Comparison of ENCODE assay signal across 24 cellular contexts in the genomic region with DNA sequence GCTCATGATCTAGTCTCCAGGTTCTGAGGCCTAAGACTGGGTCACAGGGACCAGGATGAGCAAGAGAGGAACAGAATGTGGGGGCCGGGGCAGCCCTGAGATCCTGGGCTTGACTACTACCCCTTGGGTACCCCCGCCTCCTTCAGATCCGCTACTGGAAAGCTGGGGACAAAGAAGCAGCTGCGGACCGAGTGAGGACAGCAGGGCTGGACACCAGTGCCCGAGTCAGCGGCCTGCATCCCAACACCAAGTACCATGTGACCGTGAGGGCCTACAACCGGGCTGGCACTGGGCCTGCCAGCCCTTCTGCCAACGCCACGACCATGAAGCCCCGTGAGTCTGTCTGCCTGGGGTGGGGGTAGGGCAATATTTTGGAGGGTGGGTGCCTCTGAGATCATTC. TPM values are rescaled to one million over a fixed set of nuclear protein-coding genes. Genes with fewer than 3 reads are reported as not detected.
A peak's percentile ranks its signal among the peaks of the same experiment; 100 is the strongest.
DNase-seq lines count a peak whose midpoint lies in the region; ATAC-seq and TF ChIP-seq lines count a peak whose summit lies in the region.
"Had no signal": no experiment of that assay in that cellular context is flagged by ENCODE, and none has a peak within 500 bp of the region (broad histone marks: within the 10 kb centered on the region; RNA-seq: fewer than 3 reads in every experiment).

No MANE protein-coding gene starts in this region.

- no peaks in the 10 kb centered on the region for H3K36me3 ChIP-seq in neuronal stem cell (replicated peaks in 1 of 2; ENCODE audit: control insufficient read depth in 2 of 2, insufficient read depth in 2 of 2, low read length in 2 of 2)
- H3K36me3 ChIP-seq in heart right ventricle, result no peaks in the 10 kb centered on the region
- H3K36me3 ChIP-seq in MG63, result no peaks in the 10 kb centered on the region

- H3K79me1 ChIP-seq in neuronal stem cell (ENCODE audit: low read depth, low read length), result no peaks in the 10 kb centered on the region

- ATAC-seq in heart right ventricle, result no peak

- no peak overlapping the region for H2AFZ ChIP-seq in neuronal stem cell (ENCODE audit: low read length)
- H2AFZ ChIP-seq: GM23248 had no signal

- H3K18ac ChIP-seq in neuronal stem cell (ENCODE audit: low read length), result peak overlapping the region; percentile 20

- no peak overlapping the region for H2BK120ac ChIP-seq in neuronal stem cell (ENCODE audit: low read depth, low read length)

- H4K91ac ChIP-seq in neuronal stem cell (ENCODE audit: low read depth, low read length, poor library complexity), result no peak overlapping the region

- no peak overlapping the region for H3K14ac ChIP-seq in neuronal stem cell (ENCODE audit: low read length)

- no peak for TF ChIP-seq CTCF in heart right ventricle (IDR thresholded peaks at IDR 0.05)

- H2BK15ac ChIP-seq in neuronal stem cell (ENCODE audit: low read length), result no peak overlapping the region

- WGBS in neuronal stem cell (ENCODE audit: extremely low coverage in 2 of 2, insufficient read length in 2 of 2, insufficient replicate concordance in 1 of 2), 2 donors, result no CpG with 5 or more reads among the region's 12 CpGs
- WGBS in heart right ventricle, 2 donors, result 85 to 86% methylated on average over 12 of the region's 12 CpGs

- DNase-seq in Ammon's horn (ENCODE audit: low spot score) (peak; percentile 70), caudate nucleus (lab: John Stamatoyannopoulos, UW) (peak in 12 of 61 donors; percentile 24 to 64 (median 40)), hippocampal formation (lab: John Stamatoyannopoulos, UW) (peak; percentile 24 to 45), neuronal stem cell (ENCODE audit: low spot score) (no peak), KG1 (lab: John Stamatoyannopoulos, UW) (no peak), heart right ventricle (no peak), MG63 (no peak)
- DNase-seq in activated CD4-positive, alpha-beta T cell treated with anti-CD3 and anti-CD28 coated beads, Interleukin-2, amount 50 U/mL, for 48 hours, result no peak
- DNase-seq: AML-193, DMS53, GF-D8, GM23248, H9, HFFc6, Kasumi-1, NCI-H1048, NCI-H1417 treated with DMSO at 0.1 percent for 48 hours, NCI-H187 treated with DMSO at 0.1 percent for 48 hours, NCI-H2227 treated with DMSO at 0.1 percent for 48 hours, NCI-H510A, SIG-M5 had no signal

- H3K9me3 ChIP-seq in neuronal stem cell (replicated peaks in 1 of 2; ENCODE audit: control insufficient read depth in 2 of 2, insufficient read depth in 1 of 2, low read depth in 1 of 2, low read length in 2 of 2) (no peaks in the 10 kb centered on the region), heart right ventricle (no peaks in the 10 kb centered on the region), MG63 (no peaks in the 10 kb centered on the region)

- intact Hi-C loops in heart right ventricle (cut with DNase I), result loop anchor here in 1 of 10 donors (10.0 kb wide), 1 partner anchor 183 kb away; no protein-coding TSS in a partner anchor

- H3K4me1 ChIP-seq in neuronal stem cell (ENCODE audit: control insufficient read depth in 2 of 2, insufficient read depth in 1 of 2, low read depth in 1 of 2, low read length in 2 of 2) (peaks cover 0 to 3% of the 10 kb centered on the region in 2 donors), heart right ventricle (peaks cover 0 to 8% (median 0%) of the 10 kb centered on the region in 9 donors)

- H3K27ac ChIP-seq in caudate nucleus (ENCODE audit: low read depth, low read length), result peak overlapping the region; percentile 26
- no peak overlapping the region for H3K27ac ChIP-seq in neuronal stem cell (replicated peaks; ENCODE audit: low read length)
- no peak overlapping the region for H3K27ac ChIP-seq in heart right ventricle
- H3K27ac ChIP-seq: C4-2B, GM23248, RWPE1 had no signal

- no peak overlapping the region for H4K8ac ChIP-seq in neuronal stem cell (ENCODE audit: low read depth, low read length)

- H2BK12ac ChIP-seq in neuronal stem cell (ENCODE audit: low read length), result no peak overlapping the region

- no peak overlapping the region for H3K4me3 ChIP-seq in neuronal stem cell (ENCODE audit: low read length in 2 of 2)
- H3K4me3 ChIP-seq in heart right ventricle, result no peak overlapping the region
- H3K4me3 ChIP-seq in MG63, result no peak overlapping the region
- H3K4me3 ChIP-seq: GM23248 had no signal

- H3K27me3 ChIP-seq in neuronal stem cell (ENCODE audit: control insufficient read depth in 3 of 3, insufficient read depth in 3 of 3, low read depth in 1 of 3, low read length in 3 of 3), result peaks cover 0 to 8% (median 0%) of the 10 kb centered on the region in 3 experiments
- H3K27me3 ChIP-seq in heart right ventricle, result no peaks in the 10 kb centered on the region
- H3K27me3 ChIP-seq in MG63, result no peaks in the 10 kb centered on the region

- no peak overlapping the region for H3K23ac ChIP-seq in neuronal stem cell (ENCODE audit: low read depth, low read length, poor library complexity)

- no peak overlapping the region for H3K4ac ChIP-seq in neuronal stem cell (ENCODE audit: low read length)

- H3K4me2 ChIP-seq in neuronal stem cell (ENCODE audit: insufficient read depth, low read length, poor library complexity, severe bottlenecking), result no peak overlapping the region

- no peak overlapping the region for H3K9ac ChIP-seq in neuronal stem cell (ENCODE audit: low read depth, low read length, poor library complexity)
- H3K9ac ChIP-seq: GM23248 had no signal

- H2AK5ac ChIP-seq in neuronal stem cell (ENCODE audit: low read depth, low read length), result no peak overlapping the region

- H2BK5ac ChIP-seq in neuronal stem cell (ENCODE audit: low read length), result no peak overlapping the region

RNA-seq across cellular contexts. Expression of a gene that starts 12.5 kb away (rescaled TPM):
- polyA plus RNA-seq in neuronal stem cell (2013, experiment 1 of 2), result 2.2 TPM
- 2.4 TPM for polyA plus RNA-seq in neuronal stem cell (2013, experiment 2 of 2)
- total RNA-seq in heart right ventricle, result 1 to 10 TPM; 1.6 to 3.8 (median 2.1) TPM
- 1 to 10 TPM; 2.7 to 3.4 TPM for polyA plus RNA-seq in heart right ventricle
- total RNA-seq in MG63 (2014; rRNA removed; shearing (Covaris generic); ENCODE audit: low replicate concordance), result 1.6 and 5.1 TPM in 2 replicates

RNA-seq across cellular contexts. Expression of a gene that starts 28.8 kb away (rescaled TPM):
- polyA plus RNA-seq in neuronal stem cell (2013, experiment 1 of 2), result 0.66 TPM
- polyA plus RNA-seq in neuronal stem cell (2013, experiment 2 of 2), result 0.66 TPM
- total RNA-seq in heart right ventricle, result under 1 TPM in 7 of 10 donors, not detected in 3; 0.04 to 0.72 (median 0.25) TPM
- under 1 TPM; 0.13 to 0.73 TPM for polyA plus RNA-seq in heart right ventricle
- not detected in 2 replicates for total RNA-seq in MG63 (2014; rRNA removed; shearing (Covaris generic); ENCODE audit: low replicate concordance)
- total RNA-seq: GM23248, HFFc6 had no signal
- polyA plus RNA-seq: AG04450, GM23248 had no signal

RNA-seq across cellular contexts. Expression of a gene that starts 50.0 kb away (rescaled TPM):
- polyA plus RNA-seq in neuronal stem cell (2013, experiment 1 of 2), result 12.4 TPM
- polyA plus RNA-seq in neuronal stem cell (2013, experiment 2 of 2), result 12.8 TPM
- 10 to 100 TPM in 3 of 10 donors, 1 to 10 TPM in 7; 8.2 to 12.4 (median 9.1) TPM for total RNA-seq in heart right ventricle
- 1 to 10 TPM; 3.4 to 4.0 TPM for polyA plus RNA-seq in heart right ventricle
- 16.9 and 20.5 TPM in 2 replicates for total RNA-seq in MG63 (2014; rRNA removed; shearing (Covaris generic); ENCODE audit: low replicate concordance)

Comparison
In these comparisons a context has a peak if more than half of its experiments do, and no peak if none do; other contexts are left out.
1. DNase-seq: peak in Ammon's horn (single experiment) and hippocampal formation (2 of 2); none in neuronal stem cell (single experiment), activated CD4-positive, alpha-beta T cell treated with anti-CD3 and anti-CD28 coated beads, Interleukin-2, amount 50 U/mL, for 48 hours (0 of 2), KG1 (single experiment), heart right ventricle (0 of 2) and MG63 (single experiment).